In the genomic region with DNA sequence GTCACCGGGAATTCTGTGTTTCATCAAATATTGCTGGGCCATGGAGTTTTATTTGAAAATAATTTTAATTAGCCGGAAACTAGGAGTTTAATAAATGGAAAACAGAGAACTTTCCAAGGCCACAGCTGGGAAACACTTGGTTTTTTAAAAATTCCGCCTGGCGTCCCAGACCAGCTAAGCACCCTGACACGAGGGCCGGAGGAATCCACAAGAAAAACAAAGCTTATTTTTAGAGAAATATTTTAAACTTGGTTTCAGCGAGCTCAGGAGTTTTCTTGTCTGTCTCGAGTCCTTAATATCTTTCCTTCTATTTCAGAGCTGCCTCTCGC, we compare ENCODE assay signal across 8 cellular contexts. TPM values are rescaled to one million over a fixed set of nuclear protein-coding genes. Genes with fewer than 3 reads are reported as not detected.
DNase-seq lines count a peak whose midpoint lies in the region; ATAC-seq, FAIRE-seq and TF ChIP-seq lines count a peak whose summit lies in the region.

No MANE protein-coding gene starts in this region.

- H3K27me3 ChIP-seq in BLaER1 (no peaks in the 10 kb centered on the region), PC-9 (ENCODE audit: insufficient read depth, low read depth) (no peaks in the 10 kb centered on the region), endothelial cell of umbilical vein (ENCODE audit: control insufficient read depth in 2 of 2, insufficient read depth in 2 of 2, low read length in 2 of 2) (no peaks in the 10 kb centered on the region), neutrophil (no peaks in the 10 kb centered on the region)

- H3K27ac ChIP-seq in BLaER1 (peak overlapping the region; percentile 97), PC-9 (peak overlapping the region; percentile 92), endothelial cell of umbilical vein (ENCODE audit: insufficient read depth, low read depth, low read length) (peak overlapping the region; percentile 40), neutrophil (peak overlapping the region; percentile 97)

- peaks cover 18% of the 10 kb centered on the region for H4K20me1 ChIP-seq in BLaER1
- H4K20me1 ChIP-seq in PC-9 (ENCODE audit: insufficient read depth) = 0 out of 2 replicates have a peak, but pooled peaks cover 6% of the 10 kb centered on the region
- H4K20me1 ChIP-seq in endothelial cell of umbilical vein (replicated peaks; ENCODE audit: control insufficient read depth, extremely low read depth, insufficient read depth, low read length) = no peaks in the 10 kb centered on the region

- peaks cover 90% of the 10 kb centered on the region for H3K4me1 ChIP-seq in BLaER1
- H3K4me1 ChIP-seq in PC-9 (replicated peaks; ENCODE audit: insufficient read depth) = peaks cover 50% of the 10 kb centered on the region
- H3K4me1 ChIP-seq in endothelial cell of umbilical vein (ENCODE audit: control insufficient read depth, extremely low read depth, insufficient read depth, low read length) = peaks cover 49% of the 10 kb centered on the region
- H3K4me1 ChIP-seq in neutrophil (ENCODE audit: control insufficient read depth in 1 of 2, insufficient read depth in 1 of 2, low read depth in 1 of 2, low read length in 1 of 2) = peaks cover 88 to 91% of the 10 kb centered on the region in 2 experiments

- POLR2A ChIA-PET in PC-9 (lab: Charles Lee; ENCODE audit: unreplicated experiment) (interaction anchor here (0.6 to 0.9 kb wide), 3 partner anchors 11 to 143 kb away, joined by 8 to 24 read pairs (median 8); no protein-coding TSS in a partner anchor), endothelial cell of umbilical vein (lab: Charles Lee) (interaction anchor here (0.9 kb wide), 1 partner anchor 48 kb away, joined by 3 read pairs; no protein-coding TSS in a partner anchor)

- CTCF ChIA-PET in PC-9 (lab: Charles Lee) = interaction anchor here (0.5 to 0.6 kb wide), 3 partner anchors 11 to 235 kb away, joined by 4 to 6 read pairs (median 5); no protein-coding TSS in a partner anchor
- CTCF ChIA-PET in endothelial cell of umbilical vein (lab: Charles Lee) = interaction anchor here (0.7 to 12.8 kb wide), 10 partner anchors 9 to 266 kb away, joined by 3 to 240 read pairs (median 4); partner anchors contain the start of gene ZFP36L2

- H3F3A ChIP-seq in PC-9 (ENCODE audit: insufficient read depth, low read depth) = peaks cover 63% of the 10 kb centered on the region

- intact Hi-C loops in PC-9 (cut with micrococcal nuclease; ENCODE audit: unreplicated experiment) (loop anchor here (1.0 to 2.0 kb wide), 3 partner anchors 17 to 49 kb away; no protein-coding TSS in a partner anchor), endothelial cell of umbilical vein (cut with micrococcal nuclease) (no loop called here)

- H3K4me2 ChIP-seq in BLaER1 (peak overlapping the region; percentile 89), PC-9 (peak overlapping the region; percentile 99), endothelial cell of umbilical vein (ENCODE audit: insufficient read depth, low read length) (no peak overlapping the region)

- peak overlapping the region; percentile 98 for H3K9ac ChIP-seq in BLaER1
- H3K9ac ChIP-seq in endothelial cell of umbilical vein (replicated peaks; ENCODE audit: extremely low read depth, insufficient read depth, low read length) = no peak overlapping the region

- BruUV-seq in PC-9 (replicated peaks; lab: Mats Ljungman, UMichigan) (no TSS peak), endothelial cell of umbilical vein (replicated peaks; lab: Mats Ljungman, UMichigan) (no TSS peak)

- TF ChIP-seq CTCF in PC-9 (conservative IDR thresholded peaks at IDR 0.05) (no peak), endothelial cell of umbilical vein (IDR thresholded peaks at IDR 0.05; ENCODE audit: extremely low read depth in 1 of 2, insufficient read depth in 1 of 2, low read depth in 1 of 2, low read length in 2 of 2) (no peak), neutrophil (IDR thresholded peaks at IDR 0.05) (no peak)

- no peaks in the 10 kb centered on the region for H3K9me1 ChIP-seq in endothelial cell of umbilical vein (replicated peaks; ENCODE audit: control insufficient read depth, extremely low read depth, insufficient read depth, low read length)

- H3K9me3 ChIP-seq in BLaER1 = no peaks in the 10 kb centered on the region
- no peaks in the 10 kb centered on the region for H3K9me3 ChIP-seq in PC-9 (ENCODE audit: insufficient read depth, low read depth)
- H3K9me3 ChIP-seq in endothelial cell of umbilical vein (replicated peaks; ENCODE audit: control insufficient read depth, insufficient read depth, low read length) = no peaks in the 10 kb centered on the region
- H3K9me3 ChIP-seq in neutrophil = no peaks in the 10 kb centered on the region

- dilution Hi-C loops in endothelial cell of umbilical vein (cut with MboI; ENCODE audit: extremely low pct_ligation_motif_present, low sequenced_read_pairs) = no loop called here

- H3K79me2 ChIP-seq in PC-9 (ENCODE audit: low read depth) = peaks cover 44% of the 10 kb centered on the region
- peaks cover 18% of the 10 kb centered on the region for H3K79me2 ChIP-seq in endothelial cell of umbilical vein (ENCODE audit: control insufficient read depth, insufficient read depth, low read length)

- H3K9me2 ChIP-seq in PC-9 (ENCODE audit: insufficient read depth) = no peaks in the 10 kb centered on the region

- peaks cover 17% of the 10 kb centered on the region for H3K36me3 ChIP-seq in BLaER1
- H3K36me3 ChIP-seq in PC-9 (ENCODE audit: low read depth) = peaks cover 11% of the 10 kb centered on the region
- H3K36me3 ChIP-seq in endothelial cell of umbilical vein (ENCODE audit: control insufficient read depth in 2 of 2, extremely low read depth in 1 of 2, insufficient read depth in 2 of 2, low read length in 2 of 2) = no peaks in the 10 kb centered on the region
- peaks cover 15% of the 10 kb centered on the region for H3K36me3 ChIP-seq in neutrophil

- peak overlapping the region; percentile 66; the same call in 1 of the 2 replicates for H2AFZ ChIP-seq in PC-9
- H2AFZ ChIP-seq in endothelial cell of umbilical vein (ENCODE audit: low read depth, low read length) = peak overlapping the region; percentile 48

- DNase-seq in PC-9 = no peak
- DNase-seq in endothelial cell of umbilical vein (ENCODE audit: low read depth, low spot score) = no peak
- no peak for DNase-seq in stimulated activated naive CD4-positive, alpha-beta T cell treated with Interleukin-2 at 50 U/mL for 16 hours (lab: John Stamatoyannopoulos, UW)
- DNase-seq in DMS 273 (lab: John Stamatoyannopoulos, UW; ENCODE audit: unreplicated experiment) = no peak
- no peak for DNase-seq in NCI-H1694 treated with DMSO at 0.1 percent for 48 hours (lab: John Stamatoyannopoulos, UW)

- H3K4me3 ChIP-seq in BLaER1 (peak overlapping the region; percentile 88), PC-9 (peak overlapping the region; percentile 72; the same call in 1 of the 2 replicates), endothelial cell of umbilical vein (replicated peaks in 1 of 3; ENCODE audit: insufficient read depth in 1 of 3, low read depth in 1 of 3, low read length in 3 of 3) (no peak overlapping the region), neutrophil (ENCODE audit: low read depth in 1 of 2, low read length in 1 of 2) (peak overlapping the region; percentile 99 to 100)

- FAIRE-seq in endothelial cell of umbilical vein (lab: Jason Lieb, UNC) = no peak

- no peak for TF ChIP-seq POLR2A in endothelial cell of umbilical vein (IDR thresholded peaks at IDR 0.05; ENCODE audit: low read depth, low read length)

- ATAC-seq in HG03097 (IDR thresholded peaks at IDR 0.05; ENCODE audit: low FRiP score, unreplicated experiment) = no peak

TF ChIP-seq in endothelial cell of umbilical vein, 7 proteins besides CTCF, POLR2A, EP300 and RAD21:
- TF ChIP-seq MYC (IDR thresholded peaks at IDR 0.05; ENCODE audit: low read depth, low read length) (no peak), FOS (IDR thresholded peaks at IDR 0.05; ENCODE audit: borderline replicate concordance, insufficient read depth, low read length) (no peak)
TF ChIP-seq in endothelial cell of umbilical vein: peak in this region for 0.

RNA-seq across cellular contexts. Expression of gene ZFP36L2, which starts 8.2 kb away (rescaled TPM):
- total RNA-seq in PC-9 (2021) (31.3 and 34.3 TPM in 2 replicates), endothelial cell of umbilical vein (73.4 and 75.9 TPM in 2 replicates)
- 13.2 and 14.5 TPM in 2 replicates for polyA plus RNA-seq in endothelial cell of umbilical vein
- 10.2 and 12.1 TPM in 2 replicates for polyA plus RNA-seq in endothelial cell of umbilical vein (2011; cell fraction: cytosol; rRNA removed)
- polyA plus RNA-seq in endothelial cell of umbilical vein (2011; cell fraction: nucleus; rRNA removed) = 15.6 and 20.8 TPM in 2 replicates
- polyA plus RNA-seq in endothelial cell of umbilical vein (2012) = 28.9 and 35.9 TPM in 2 replicates
- 6.9 and 10.8 TPM in 2 replicates for polyA minus RNA-seq in endothelial cell of umbilical vein
- 20.3 TPM for polyA minus RNA-seq in endothelial cell of umbilical vein (2011; cell fraction: cytosol; rRNA and poly(A)+ RNA removed)
- 11.7 and 17.1 TPM in 2 replicates for polyA minus RNA-seq in endothelial cell of umbilical vein (2011; cell fraction: nucleus; rRNA and poly(A)+ RNA removed)

Comparison
In these comparisons a context has a peak if more than half of its experiments do, and no peak if none do; other contexts are left out.
1. H3K27ac ChIP-seq: peak in every context shown above with its lines; median percentile 97 in BLaER1; 97 in neutrophil; 92 in PC-9; 40 in endothelial cell of umbilical vein.
2. H3K4me3 ChIP-seq: peak in BLaER1 (single experiment), PC-9 (single experiment) and neutrophil (2 of 2); none in endothelial cell of umbilical vein (0 of 3).